Comparison of ENCODE assay signal across 8 cellular contexts in genomic region chr1:183956559-183957188, GRCh38.
DNase-seq lines count a peak whose midpoint lies in the region; ATAC-seq and TF ChIP-seq lines count a peak whose summit lies in the region.

No MANE protein-coding gene starts in this region.

- peak; percentile 81 for ATAC-seq in HCT116
- peak; percentile 97 for ATAC-seq in activated CD8-positive, alpha-beta T cell treated with anti-CD3 and anti-CD28 coated beads for 36 hours

- H3K27ac Mint-ChIP-seq in activated CD8-positive, alpha-beta T cell treated with anti-CD3 and anti-CD28 coated beads for 36 hours = no peak overlapping the region

- H3K4me3 ChIP-seq in GM12865 (ENCODE audit: low read depth, low read length) (no peak overlapping the region), HCT116 (replicated peaks in 1 of 2; ENCODE audit: low read depth in 1 of 2, low read length in 2 of 2) (no peak overlapping the region), MM.1S (ENCODE audit: low read length) (no peak overlapping the region), spleen (no peak overlapping the region)

- no peaks in the 10 kb centered on the region for H3K9me3 Mint-ChIP-seq in activated CD8-positive, alpha-beta T cell treated with anti-CD3 and anti-CD28 coated beads for 36 hours

- RAD21 ChIA-PET in HCT116 (lab: Charles Lee; ENCODE audit: low non-redundant PET in 1 of 2, low total read pairs in 2 of 2, uncharacterized antibody in 2 of 2, unreplicated experiment in 2 of 2) = no interaction called here

- H3K4me1 ChIP-seq in HCT116 (ENCODE audit: control insufficient read depth in 1 of 2, insufficient read depth in 2 of 2, low read length in 2 of 2) (peaks cover 0 to 11% of the 10 kb centered on the region in 2 experiments; a peak in 2 of 4 replicates), MM.1S (ENCODE audit: low read length) (peaks cover 37% of the 10 kb centered on the region), spleen (peaks cover 0 to 24% (median 13%) of the 10 kb centered on the region in 6 donors)

- no peaks in the 10 kb centered on the region for H3K27me3 Mint-ChIP-seq in activated CD8-positive, alpha-beta T cell treated with anti-CD3 and anti-CD28 coated beads for 36 hours

- H3K4me2 ChIP-seq in HCT116 (ENCODE audit: low read length) (peak overlapping the region; percentile 37), MM.1S (ENCODE audit: low read depth, low read length) (peak overlapping the region; percentile 42)

- CTCF ChIA-PET in HCT116 (lab: Charles Lee) = interaction anchor here (0.6 kb wide), 1 partner anchor 14 kb away, joined by 3 read pairs; no protein-coding TSS in a partner anchor
- CTCF ChIA-PET in activated CD8-positive, alpha-beta T cell treated with anti-CD3 and anti-CD28 coated beads for 36 hours (lab: Charles Lee) = interaction anchor here (0.9 to 2.6 kb wide), 3 partner anchors 41 to 323 kb away, joined by 3 to 10 read pairs (median 3); partner anchors contain the start of gene TSEN15

- H3K27ac ChIP-seq in HCT116 (ENCODE audit: low read depth, low read length) = no peak overlapping the region
- peak overlapping the region; percentile 81 for H3K27ac ChIP-seq in MM.1S (ENCODE audit: low read length)
- H3K27ac ChIP-seq in spleen = peak overlapping the region in 7 of 8 donors; percentile 47 to 82 (median 63)

- peak; percentile 41 for TF ChIP-seq RAD21 in HCT116 (IDR thresholded peaks at IDR 0.05; ENCODE audit: low read depth)

- no peaks in the 10 kb centered on the region for H3K27me3 ChIP-seq in HCT116 (ENCODE audit: insufficient read depth, low read length)
- H3K27me3 ChIP-seq in MM.1S (replicated peaks; ENCODE audit: insufficient read depth, low read length) = no peaks in the 10 kb centered on the region
- no peaks in the 10 kb centered on the region for H3K27me3 ChIP-seq in spleen (replicated peaks in 1 of 7)

- H3K36me3 Mint-ChIP-seq in activated CD8-positive, alpha-beta T cell treated with anti-CD3 and anti-CD28 coated beads for 36 hours (ENCODE audit: low read depth) = no peaks in the 10 kb centered on the region

- intact Hi-C loops in HCT116 (cut with micrococcal nuclease) = no loop called here
- intact Hi-C loops in activated CD8-positive, alpha-beta T cell treated with anti-CD3 and anti-CD28 coated beads for 36 hours (cut with micrococcal nuclease) = loop anchor here (5.0 kb wide), 2 partner anchors 76 to 206 kb away; no protein-coding TSS in a partner anchor
- intact Hi-C loops in spleen (cut with DNase I; ENCODE audit: low total_unique reads) = no loop called here

- H4K20me1 ChIP-seq in HCT116 (ENCODE audit: insufficient read depth) (no peaks in the 10 kb centered on the region), MM.1S (ENCODE audit: insufficient read depth, low read length) (no peaks in the 10 kb centered on the region)

- BruUV-seq in HCT116 (replicated peaks; lab: Mats Ljungman, UMichigan) = no TSS peak

- H3K4me1 Mint-ChIP-seq in activated CD8-positive, alpha-beta T cell treated with anti-CD3 and anti-CD28 coated beads for 36 hours (ENCODE audit: low read depth) = peaks cover 23% of the 10 kb centered on the region

- H3F3A ChIP-seq in MM.1S (ENCODE audit: insufficient read depth, low read length) = peaks cover 23% of the 10 kb centered on the region

- TF ChIP-seq POLR2A in HCT116 (IDR thresholded peaks at IDR 0.05; ENCODE audit: borderline replicate concordance, extremely low read depth, insufficient read depth, insufficient read length) (no peak), spleen (IDR thresholded peaks at IDR 0.05) (no peak)

- H3K79me2 ChIP-seq in HCT116 (ENCODE audit: insufficient read depth, low read length) (no peaks in the 10 kb centered on the region), MM.1S (ENCODE audit: low read length) (no peaks in the 10 kb centered on the region)

- 30 to 43% (median 38%) methylated on average over 2 of the region's 2 CpGs for WGBS in spleen, 5 donors

- TF ChIP-seq CTCF in GM12865 (IDR thresholded peaks at IDR 0.05; ENCODE audit: insufficient read depth, low read depth, low read length, missing control alignments) (peak; percentile 15), HCT116 (IDR thresholded peaks at IDR 0.05 in 2 of 3, conservative IDR thresholded peaks at IDR 0.05 in 1 of 3; ENCODE audit: borderline replicate concordance in 1 of 3, insufficient read depth in 1 of 3, low read depth in 2 of 3, low read length in 2 of 3) (no peak), MM.1S (IDR thresholded peaks at IDR 0.05; ENCODE audit: low read length) (peak; percentile 56), spleen (IDR thresholded peaks at IDR 0.05 in 8 of 11, conservative IDR thresholded peaks at IDR 0.05 in 3 of 11) (peak in 1 of 11 experiments; percentile 27)
- TF ChIP-seq CTCF in activated CD8-positive, alpha-beta T cell treated with anti-CD3 and anti-CD28 coated beads for 36 hours (IDR thresholded peaks at IDR 0.05) = no peak

- no peaks in the 10 kb centered on the region for H3K9me3 ChIP-seq in HCT116 (ENCODE audit: control insufficient read depth in 1 of 2, insufficient read depth in 1 of 2, low read depth in 1 of 2, low read length in 2 of 2)
- no peaks in the 10 kb centered on the region for H3K9me3 ChIP-seq in MM.1S (replicated peaks; ENCODE audit: insufficient read depth, low read length)
- no peaks in the 10 kb centered on the region for H3K9me3 ChIP-seq in spleen

- no peaks in the 10 kb centered on the region for H3K9me2 ChIP-seq in HCT116 (ENCODE audit: insufficient read depth)
- no peaks in the 10 kb centered on the region for H3K9me2 ChIP-seq in MM.1S (replicated peaks; ENCODE audit: insufficient read depth, low read length)

- POLR2A ChIA-PET in HCT116 (lab: Charles Lee) = no interaction called here
- POLR2A ChIA-PET in activated CD8-positive, alpha-beta T cell treated with anti-CD3 and anti-CD28 coated beads for 36 hours (lab: Charles Lee) = interaction anchor here (0.9 to 1.5 kb wide), 4 partner anchors 12 to 203 kb away, joined by 3 to 7 read pairs (median 4); partner anchors contain the start of gene TSEN15

- H2AFZ ChIP-seq in HCT116 (ENCODE audit: low read depth, low read length, poor library complexity, severe bottlenecking) (peak overlapping the region; percentile 89), MM.1S (ENCODE audit: low read length) (peak overlapping the region; percentile 49)

- H3K4me3 Mint-ChIP-seq in activated CD8-positive, alpha-beta T cell treated with anti-CD3 and anti-CD28 coated beads for 36 hours = peak overlapping the region; percentile 13

- DNase-seq in GM12865 (ENCODE audit: low read depth) (peak; percentile 95), HCT116 (ENCODE audit: low read depth, low spot score) (peak; percentile 22), MM.1S (peak; percentile 99), fibroblast of peridontal ligament (ENCODE audit: extremely low read depth) (peak; percentile 73), spleen (no peak), NCI-H345 (lab: John Stamatoyannopoulos, UW) (no peak), NCI-H524 treated with DMSO at 0.1 percent for 48 hours (lab: John Stamatoyannopoulos, UW) (no peak)
- DNase-seq in activated CD8-positive, alpha-beta T cell treated with anti-CD3 and anti-CD28 coated beads for 36 hours = peak; percentile 73

- H3K36me3 ChIP-seq in HCT116 (ENCODE audit: control insufficient read depth in 1 of 2, insufficient read depth in 2 of 2, low read length in 2 of 2) = no peaks in the 10 kb centered on the region
- H3K36me3 ChIP-seq in MM.1S (replicated peaks; ENCODE audit: insufficient read depth, low read length) = no peaks in the 10 kb centered on the region
- H3K36me3 ChIP-seq in spleen = no peaks in the 10 kb centered on the region

- H3K9ac ChIP-seq in HCT116 (ENCODE audit: low read length) = no peak overlapping the region
- peak overlapping the region; percentile 35 for H3K9ac ChIP-seq in MM.1S (ENCODE audit: low read length)

TF ChIP-seq in HCT116, 20 proteins besides CTCF, POLR2A, EP300 and RAD21:
- TF ChIP-seq YY1 (IDR thresholded peaks at IDR 0.05; ENCODE audit: extremely low read depth, insufficient replicate concordance, low read depth, low read length) (peak; percentile 39), EGR1 (IDR thresholded peaks at IDR 0.05; ENCODE audit: low read depth) (no peak), MAX (IDR thresholded peaks at IDR 0.05) (0 out of 2 replicates have a peak, but pooled peaks have one; percentile 26), JUND (IDR thresholded peaks at IDR 0.05) (peak; percentile 36; the same call in 1 of the 2 replicates), SP1 (IDR thresholded peaks at IDR 0.05; ENCODE audit: low read depth) (0 out of 2 replicates have a peak, but pooled peaks have one; percentile 17), ELF1 (IDR thresholded peaks at IDR 0.05; ENCODE audit: borderline replicate concordance, low read depth) (peak; percentile 34), FOSL1 (IDR thresholded peaks at IDR 0.05; ENCODE audit: low read depth) (peak; percentile 38; the same call in 1 of the 2 replicates), SIN3A (IDR thresholded peaks at IDR 0.05; ENCODE audit: low read depth) (no peak)

Comparison
In these comparisons a context has a peak if more than half of its experiments do, and no peak if none do; other contexts are left out.
1. DNase-seq: peak in GM12865 (single experiment), HCT116 (single experiment), MM.1S (single experiment), activated CD8-positive, alpha-beta T cell treated with anti-CD3 and anti-CD28 coated beads for 36 hours (single experiment) and fibroblast of peridontal ligament (single experiment); none in spleen (single experiment), NCI-H345 (single experiment) and NCI-H524 treated with DMSO at 0.1 percent for 48 hours (single experiment).
2. CTCF ChIP-seq: peak in GM12865 (single experiment) and MM.1S (single experiment); none in HCT116 (0 of 3) and activated CD8-positive, alpha-beta T cell treated with anti-CD3 and anti-CD28 coated beads for 36 hours (single experiment).